ENCODE assay signal across 23 cellular contexts in genomic region chr3:157824281-157824680, GRCh38.
"Had no signal": no experiment of that assay in that cellular context is flagged by ENCODE, and none has a peak within 500 bp of the region (broad histone marks: within the 10 kb centered on the region; RNA-seq: fewer than 3 reads in every experiment).

No MANE protein-coding gene starts in this region.

- H3K27ac ChIP-seq: neural progenitor cell, ovary, parathyroid adenoma, psoas muscle, right lobe of liver, sigmoid colon, stomach, thoracic aorta, thyroid gland, transverse colon, upper lobe of right lung, uterus had no signal

- H3K4me1 ChIP-seq: parathyroid adenoma, psoas muscle, right lobe of liver, sigmoid colon, stomach, thyroid gland, transverse colon, upper lobe of right lung, uterus had no signal

- H3K27me3 ChIP-seq: neural progenitor cell, ovary, right lobe of liver, sigmoid colon, stomach, thyroid gland, transverse colon, upper lobe of right lung, uterus had no signal

- DNase-seq: natural killer cell; occipital lobe; ovary; psoas muscle; right cardiac atrium; right lobe of liver; sigmoid colon; small intestine; stimulated activated CD4-positive, alpha-beta T cell treated with anti-CD3 and anti-CD28 coated beads, Interleukin-15, amount 100 ng/mL, for 24 hours; stimulated activated CD4-positive, alpha-beta T cell treated with anti-CD3 and anti-CD28 coated beads, Interleukin-2, amount 100 ng/mL, for 24 hours; stimulated activated CD4-positive, alpha-beta T cell treated with anti-CD3 and anti-CD28 coated beads, Interleukin-2, amount 100 ng/mL, for 48 hours; stimulated activated CD4-positive, alpha-beta T cell treated with anti-CD3 and anti-CD28 coated beads, Interleukin-4, amount 100 ng/mL, for 24 hours; stimulated activated naive B cell treated with anti-CD40 and anti-IgM and Interleukin-4, amounts not matched to agents 10 μg/mL and 1 μg/mL and 100 μg/mL, for 72 hours; stimulated activated naive CD4-positive, alpha-beta T cell treated with Interleukin-2 at 50 U/mL for 16 hours; stomach; thyroid gland; transverse colon; upper lobe of right lung; uterus had no signal

- H3K4me2 ChIP-seq: neural progenitor cell had no signal

- H3K9ac ChIP-seq: neural progenitor cell, parathyroid adenoma had no signal

- ATAC-seq: natural killer cell; psoas muscle; right cardiac atrium; right lobe of liver; stimulated activated effector memory CD8-positive, alpha-beta T cell treated with anti-CD3 and anti-CD28 coated beads, Interleukin-12 subunit alpha, Interleukin-12 subunit beta, amount 100 ng/mL, for 72 hours; stimulated activated naive B cell treated with anti-CD40 and anti-IgM and Interleukin-4, amounts not matched to agents 10 μg/mL and 1 μg/mL and 100 μg/mL, for 72 hours; upper lobe of right lung had no signal

- H3K4me3 ChIP-seq: neural progenitor cell, ovary, psoas muscle, right lobe of liver, sigmoid colon, stomach, thoracic aorta, thyroid gland, transverse colon, upper lobe of right lung, uterus had no signal

- H2AFZ ChIP-seq: neural progenitor cell, parathyroid adenoma had no signal

- H3K79me2 ChIP-seq: parathyroid adenoma had no signal

- H3K36me3 ChIP-seq: neural progenitor cell, ovary, right lobe of liver, sigmoid colon, stomach, thoracic aorta, thyroid gland, transverse colon, upper lobe of right lung, uterus had no signal

- H3K9me3 ChIP-seq: ovary, psoas muscle, right lobe of liver, thyroid gland, uterus had no signal
